16 cellular contexts compared by ENCODE assay signal in genomic region chr5:57783693-57784092, GRCh38.
A peak's percentile ranks its signal among the peaks of the same experiment; 100 is the strongest.
DNase-seq lines count a peak whose midpoint lies in the region; ATAC-seq and TF ChIP-seq lines count a peak whose summit lies in the region.
"Had no signal": no experiment of that assay in that cellular context is flagged by ENCODE, and none has a peak within 500 bp of the region (broad histone marks: within the 10 kb centered on the region; RNA-seq: fewer than 3 reads in every experiment).

No MANE protein-coding gene starts in this region.

- no peak for TF ChIP-seq CTCF in gastrocnemius medialis (IDR thresholded peaks at IDR 0.05 in 4 of 5, conservative IDR thresholded peaks at IDR 0.05 in 1 of 5)
- no peak for TF ChIP-seq CTCF in RWPE1 (conservative IDR thresholded peaks at IDR 0.05; ENCODE audit: low read depth)

- H3K4me3 ChIP-seq in SJSA1 (peak overlapping the region; percentile 15), gastrocnemius medialis (peak overlapping the region; percentile 11 to 33 (median 26))
- H3K4me3 ChIP-seq: transverse colon had no signal

- DNase-seq in EH (ENCODE audit: low read depth) (peak; percentile 31), SJSA1 (ENCODE audit: low read depth in 1 of 2, low spot score in 2 of 2) (peak in 1 of 2 experiments; percentile 49), fibroblast of peridontal ligament (ENCODE audit: extremely low read depth) (peak; percentile 61), gastrocnemius medialis (no peak), GOT3 (lab: John Stamatoyannopoulos, UW) (no peak), ureter (ENCODE audit: low spot score) (no peak), RWPE1 (ENCODE audit: low spot score) (no peak)
- DNase-seq: activated CD4-positive, alpha-beta T cell treated with anti-CD3 and anti-CD28 coated beads for 1 hour; activated CD8-positive, alpha-beta memory T cell treated with anti-CD3 and anti-CD28 coated beads, Interleukin-2, amount 50 U/mL, for 48 hours; activated naive CD4-positive, alpha-beta T cell treated with anti-CD3 and anti-CD28 coated beads, Interleukin-2, amount 10 ng/mL, durations not matched to agents 7 days and 5 days; AML-193; NCI-H2029; NCI-H748 treated with DMSO at 0.1 percent for 48 hours; stimulated activated CD4-positive, alpha-beta T cell treated with anti-CD3 and anti-CD28 coated beads, Interleukin-4, amount 100 ng/mL, for 24 hours; transverse colon had no signal

- POLR2A ChIA-PET in RWPE1 (lab: Yijun Ruan, JAX; ENCODE audit: low non-redundant PET), result interaction anchor here (0.6 kb wide), 1 partner anchor 156 kb away, joined by 4 read pairs; no protein-coding TSS in a partner anchor

- CTCF ChIA-PET in RWPE1 (lab: Yijun Ruan, JAX), result no interaction called here

- H3K4me1 ChIP-seq in SJSA1 (replicated peaks) (peaks cover 41% of the 10 kb centered on the region), gastrocnemius medialis (peaks cover 11 to 19% of the 10 kb centered on the region in 2 donors)

- peak overlapping the region; percentile 79 for H3K27ac ChIP-seq in SJSA1
- peak overlapping the region in 3 of 4 donors; percentile 21 to 40 (median 29) for H3K27ac ChIP-seq in gastrocnemius medialis
- no peak overlapping the region for H3K27ac ChIP-seq in RWPE1

- intact Hi-C loops in gastrocnemius medialis (cut with DNase I; ENCODE audit: low total_unique reads), result no loop called here

- peak in 1 of 2 donors; percentile 35 for ATAC-seq in gastrocnemius medialis
- ATAC-seq in HG03469 (IDR thresholded peaks at IDR 0.05; ENCODE audit: unreplicated experiment), result no peak

- H3K27me3 ChIP-seq in SJSA1 (replicated peaks) (no peaks in the 10 kb centered on the region), gastrocnemius medialis (no peaks in the 10 kb centered on the region)
- H3K27me3 ChIP-seq: transverse colon had no signal

- TF ChIP-seq POLR2A in gastrocnemius medialis (IDR thresholded peaks at IDR 0.05), result no peak

- H3K36me3 ChIP-seq in SJSA1 (no peaks in the 10 kb centered on the region), gastrocnemius medialis (no peaks in the 10 kb centered on the region)
- H3K36me3 ChIP-seq: transverse colon had no signal

- in situ Hi-C loops in gastrocnemius medialis (cut with MboI; ENCODE audit: low sequenced_read_pairs in 4 of 4), result loop anchor here in 3 of 4 donors (5.0 to 25.0 kb wide), 6 partner anchors 271 to 679 kb away; partner anchors contain the start of gene PLK2 (in 1 of the 3)

- no peaks in the 10 kb centered on the region for H3K9me3 ChIP-seq in SJSA1 (replicated peaks)
- H3K9me3 ChIP-seq in gastrocnemius medialis, result no peaks in the 10 kb centered on the region
- H3K9me3 ChIP-seq: transverse colon had no signal

Comparison
In these comparisons a context has a peak if more than half of its experiments do, and no peak if none do; other contexts are left out.
1. DNase-seq: peak in EH (single experiment) and fibroblast of peridontal ligament (single experiment); none in gastrocnemius medialis (0 of 2), GOT3 (single experiment), ureter (single experiment) and RWPE1 (single experiment).